ENCODE assay signal across 20 cellular contexts in genomic region chr10:113626809-113627370, GRCh38. TPM values are rescaled to one million over a fixed set of nuclear protein-coding genes. Genes with fewer than 3 reads are reported as not detected.
"Had no signal": no experiment of that assay in that cellular context is flagged by ENCODE, and none has a peak within 500 bp of the region (broad histone marks: within the 10 kb centered on the region; RNA-seq: fewer than 3 reads in every experiment).

No MANE protein-coding gene starts in this region.

- H3K9me3 ChIP-seq: breast epithelium, tibial nerve, vagina had no signal

- H3K27ac Mint-ChIP-seq: activated naive CD8-positive, alpha-beta T cell treated with anti-CD3 and anti-CD28 coated beads for 36 hours; nephron progenitor cell; WTC11 had no signal

- H3K4me1 Mint-ChIP-seq: activated naive CD8-positive, alpha-beta T cell treated with anti-CD3 and anti-CD28 coated beads for 36 hours had no signal

- DNase-seq: activated CD4-positive, alpha-beta T cell treated with anti-CD3 and anti-CD28 coated beads for 48 hours; activated CD8-positive, alpha-beta memory T cell treated with anti-CD3 and anti-CD28 coated beads, Interleukin-2, amount 50 U/mL, for 48 hours; activated naive CD8-positive, alpha-beta T cell treated with anti-CD3 and anti-CD28 coated beads for 36 hours; hippocampal formation; nephron progenitor cell; stimulated activated CD4-positive, alpha-beta T cell treated with anti-CD3 and anti-CD28 coated beads, Interleukin-15, amount 100 ng/mL, for 24 hours; stimulated activated CD4-positive, alpha-beta T cell treated with anti-CD3 and anti-CD28 coated beads, Interleukin-4, amount 100 ng/mL, for 24 hours; stimulated activated naive CD4-positive, alpha-beta T cell; substantia nigra; T-helper 2 cell had no signal

- H3K9me3 Mint-ChIP-seq: activated naive CD8-positive, alpha-beta T cell treated with anti-CD3 and anti-CD28 coated beads for 36 hours; nephron progenitor cell had no signal

- ATAC-seq: WTC11 had no signal

- H3K27ac ChIP-seq: breast epithelium, skin epidermis, tibial nerve, vagina had no signal

- H3K4me3 Mint-ChIP-seq: activated naive CD8-positive, alpha-beta T cell treated with anti-CD3 and anti-CD28 coated beads for 36 hours; nephron progenitor cell; WTC11 had no signal

- H3K27me3 ChIP-seq: vagina had no signal

- H3K4me1 ChIP-seq: breast epithelium, tibial nerve, vagina had no signal

- H3K36me3 ChIP-seq: breast epithelium, tibial nerve, vagina had no signal

- H3K4me3 ChIP-seq: breast epithelium, skin epidermis, tibial nerve, vagina had no signal

- H3K36me3 Mint-ChIP-seq: activated naive CD8-positive, alpha-beta T cell treated with anti-CD3 and anti-CD28 coated beads for 36 hours; WTC11 had no signal

RNA-seq across cellular contexts. Expression of gene NRAP, which starts 37.0 kb away (rescaled TPM):
- total RNA-seq: activated naive CD8-positive, alpha-beta T cell treated with anti-CD3 and anti-CD28 coated beads for 36 hours; breast epithelium; dermis microvascular lymphatic vessel endothelial cell; epithelial cell of proximal tubule; kidney epithelial cell; omental fat pad; pulmonary artery endothelial cell; vagina; WTC11 had no signal
